In genomic region chr2:15315411-15315810, GRCh38 we compare ENCODE assay signal across 28 cellular contexts.
"Had no signal": no experiment of that assay in that cellular context is flagged by ENCODE, and none has a peak within 500 bp of the region (broad histone marks: within the 10 kb centered on the region; RNA-seq: fewer than 3 reads in every experiment).

No MANE protein-coding gene starts in this region.

- H3K36me3 ChIP-seq: ascending aorta, breast epithelium, cardiac muscle cell had no signal

- H3K9me3 ChIP-seq: breast epithelium, esophagus squamous epithelium had no signal

- H3K4me3 ChIP-seq: ascending aorta, breast epithelium, cardiac muscle cell, esophagus squamous epithelium, gastroesophageal sphincter had no signal

- ATAC-seq: activated naive CD4-positive, alpha-beta T cell treated with anti-CD3 and anti-CD28 coated beads, Interleukin-2, amount 50 U/mL, for 72 hours; activated T-cell treated with anti-CD3 and anti-CD28 coated beads, Interleukin-2, amount 50 U/mL, for 72 hours; gastroesophageal sphincter had no signal

- H3K4me1 ChIP-seq: ascending aorta, breast epithelium, esophagus squamous epithelium, gastroesophageal sphincter had no signal

- DNase-seq: activated CD4-positive, alpha-beta memory T cell treated with anti-CD3 and anti-CD28 coated beads, Interleukin-2, amount 10 ng/mL, durations not matched to agents 7 days and 5 days; activated CD4-positive, alpha-beta T cell treated with anti-CD3 and anti-CD28 coated beads for 1 hour; activated CD4-positive, alpha-beta T cell treated with anti-CD3 and anti-CD28 coated beads for 4 hours; activated CD4-positive, alpha-beta T cell treated with anti-CD3 and anti-CD28 coated beads, Interleukin-2, amount 10 ng/mL, durations not matched to agents 7 days and 5 days; activated CD4-positive, alpha-beta T cell treated with anti-CD3 and anti-CD28 coated beads, Interleukin-2, amount 50 U/mL, for 4 hours; activated CD4-positive, CD25-positive, alpha-beta regulatory T cell; activated CD8-positive, alpha-beta memory T cell treated with anti-CD3 and anti-CD28 coated beads, Interleukin-2, amount 50 U/mL, for 48 hours; activated gamma-delta T cell; activated naive CD4-positive, alpha-beta T cell; activated naive CD4-positive, alpha-beta T cell treated with anti-CD3 and anti-CD28 coated beads, Interleukin-2, amount 10 ng/mL, durations not matched to agents 7 days and 5 days; activated naive CD8-positive, alpha-beta T cell treated with anti-CD3 and anti-CD28 coated beads, Interleukin-2, amount 10 ng/mL, durations not matched to agents 7 days and 5 days; activated T-cell treated with anti-CD3 and anti-CD28 coated beads for 4 hours; activated T-cell treated with anti-CD3 and anti-CD28 coated beads, Interleukin-2, amount 50 U/mL, for 24 hours; activated T-cell treated with anti-CD3 and anti-CD28 coated beads, Interleukin-2, amount 50 U/mL, for 72 hours; central memory CD4-positive, alpha-beta T cell; cortex of kidney; dermis blood vessel endothelial cell; effector CD4-positive, alpha-beta T cell; esophagus squamous epithelium; foreskin melanocyte; T-helper 2 cell had no signal

- H3K27ac ChIP-seq: ascending aorta, breast epithelium, cardiac muscle cell, epithelial cell of prostate, esophagus squamous epithelium, gastroesophageal sphincter had no signal

- H3K27me3 ChIP-seq: ascending aorta, breast epithelium, cardiac muscle cell, esophagus squamous epithelium, gastroesophageal sphincter had no signal

- H3K27me3 Mint-ChIP-seq: activated CD4-positive, alpha-beta memory T cell treated with anti-CD3 and anti-CD28 coated beads, Interleukin-2, amount 10 ng/mL, durations not matched to agents 7 days and 5 days; activated CD4-positive, alpha-beta T cell treated with anti-CD3 and anti-CD28 coated beads, Interleukin-2, amount 10 ng/mL, durations not matched to agents 7 days and 5 days; activated naive CD4-positive, alpha-beta T cell treated with anti-CD3 and anti-CD28 coated beads, Interleukin-2, amount 10 ng/mL, durations not matched to agents 7 days and 5 days; activated naive CD8-positive, alpha-beta T cell treated with anti-CD3 and anti-CD28 coated beads, Interleukin-2, amount 10 ng/mL, durations not matched to agents 7 days and 5 days; activated T-cell treated with anti-CD3 and anti-CD28 coated beads, Interleukin-2, amount 50 U/mL, for 24 hours had no signal

- H3K27ac Mint-ChIP-seq: activated naive CD4-positive, alpha-beta T cell treated with anti-CD3 and anti-CD28 coated beads, Interleukin-2, amount 10 ng/mL, durations not matched to agents 7 days and 5 days; activated naive CD4-positive, alpha-beta T cell treated with anti-CD3 and anti-CD28 coated beads, Interleukin-2, amount 50 U/mL, for 72 hours; activated T-cell treated with anti-CD3 and anti-CD28 coated beads, Interleukin-2, amount 50 U/mL, for 24 hours; brain had no signal

- H3K4me3 Mint-ChIP-seq: activated CD4-positive, alpha-beta memory T cell treated with anti-CD3 and anti-CD28 coated beads, Interleukin-2, amount 10 ng/mL, durations not matched to agents 7 days and 5 days; activated CD4-positive, alpha-beta T cell treated with anti-CD3 and anti-CD28 coated beads, Interleukin-2, amount 10 ng/mL, durations not matched to agents 7 days and 5 days; activated naive CD4-positive, alpha-beta T cell treated with anti-CD3 and anti-CD28 coated beads, Interleukin-2, amount 10 ng/mL, durations not matched to agents 7 days and 5 days; activated naive CD8-positive, alpha-beta T cell treated with anti-CD3 and anti-CD28 coated beads, Interleukin-2, amount 10 ng/mL, durations not matched to agents 7 days and 5 days; activated T-cell treated with anti-CD3 and anti-CD28 coated beads, Interleukin-2, amount 50 U/mL, for 24 hours; activated T-cell treated with anti-CD3 and anti-CD28 coated beads, Interleukin-2, amount 50 U/mL, for 72 hours; brain had no signal
